Comparison of ENCODE assay signal across 10 cellular contexts in genomic region chr3:105827101-105827634, GRCh38. TPM values are rescaled to one million over a fixed set of nuclear protein-coding genes. Genes with fewer than 3 reads are reported as not detected.
DNase-seq lines count a peak whose midpoint lies in the region; ATAC-seq and TF ChIP-seq lines count a peak whose summit lies in the region.
"Had no signal": no experiment of that assay in that cellular context is flagged by ENCODE, and none has a peak within 500 bp of the region (broad histone marks: within the 10 kb centered on the region; RNA-seq: fewer than 3 reads in every experiment).

No MANE protein-coding gene starts in this region.

- H3K4me1 ChIP-seq in ACC112 (ENCODE audit: control insufficient read depth, insufficient read depth, low read length, unreplicated experiment) = peaks cover 58% of the 10 kb centered on the region

- peak overlapping the region; percentile 92 for H3K27ac ChIP-seq in ACC112 (ENCODE audit: low read depth, low read length)

- H3K27me3 Mint-ChIP-seq in dendritic cell treated with granulocyte-macrophage colony-stimulating factor and Interleukin-4, amounts not matched to agents 40 ng/mL and 50 ng/mL, for 4 days = no peaks in the 10 kb centered on the region
- no peaks in the 10 kb centered on the region for H3K27me3 Mint-ChIP-seq in chondrocyte (ENCODE audit: low read depth)
- H3K27me3 Mint-ChIP-seq: brain had no signal

- peaks cover 4% of the 10 kb centered on the region for H3K79me2 ChIP-seq in ACC112 (ENCODE audit: control insufficient read depth, insufficient read depth, low read length, unreplicated experiment)

- no peak for TF ChIP-seq CTCF in chondrocyte (IDR thresholded peaks at IDR 0.05)

- no peaks in the 10 kb centered on the region for H3K27me3 ChIP-seq in ACC112 (ENCODE audit: insufficient read depth, low read length)

- H2AFZ ChIP-seq in ACC112 (ENCODE audit: low read length, unreplicated experiment) = no peak overlapping the region

- DNase-seq in chondrocyte (ENCODE audit: low spot score) (no peak), hepatic stellate cell (ENCODE audit: low spot score) (no peak)
- no peak for DNase-seq in stimulated activated CD4-positive, alpha-beta T cell treated with anti-CD3 and anti-CD28 coated beads, Interleukin-1b, Interleukin-23, amount 100 ng/mL, for 48 hours
- DNase-seq: NCI-H774 had no signal

- H3K27ac Mint-ChIP-seq in dendritic cell treated with granulocyte-macrophage colony-stimulating factor and Interleukin-4, amounts not matched to agents 40 ng/mL and 50 ng/mL, for 4 days = peak overlapping the region; percentile 50
- no peak overlapping the region for H3K27ac Mint-ChIP-seq in chondrocyte (ENCODE audit: unreplicated experiment)

- no peaks in the 10 kb centered on the region for H3K9me3 Mint-ChIP-seq in dendritic cell treated with granulocyte-macrophage colony-stimulating factor and Interleukin-4, amounts not matched to agents 40 ng/mL and 50 ng/mL, for 4 days
- peaks cover 3% of the 10 kb centered on the region for H3K9me3 Mint-ChIP-seq in chondrocyte (ENCODE audit: low read depth)
- H3K9me3 Mint-ChIP-seq: brain had no signal

- no peak overlapping the region for H3K4me3 Mint-ChIP-seq in dendritic cell treated with granulocyte-macrophage colony-stimulating factor and Interleukin-4, amounts not matched to agents 40 ng/mL and 50 ng/mL, for 4 days
- no peak overlapping the region for H3K4me3 Mint-ChIP-seq in chondrocyte (ENCODE audit: unreplicated experiment)

- H3K36me3 Mint-ChIP-seq in dendritic cell treated with granulocyte-macrophage colony-stimulating factor and Interleukin-4, amounts not matched to agents 40 ng/mL and 50 ng/mL, for 4 days (ENCODE audit: low read depth) = peaks cover 34% of the 10 kb centered on the region
- peaks cover 3% of the 10 kb centered on the region for H3K36me3 Mint-ChIP-seq in chondrocyte (ENCODE audit: low read depth)

- intact Hi-C loops in dendritic cell treated with granulocyte-macrophage colony-stimulating factor and Interleukin-4, amounts not matched to agents 40 ng/mL and 50 ng/mL, for 4 days (cut with micrococcal nuclease) = no loop called here

- ATAC-seq in GM18909 (IDR thresholded peaks at IDR 0.05; ENCODE audit: poor library complexity, unreplicated experiment) = peak; percentile 42
- ATAC-seq in HG03196 (IDR thresholded peaks at IDR 0.05; ENCODE audit: unreplicated experiment) = peak; percentile 63
- no peak for ATAC-seq in GM21619 (IDR thresholded peaks at IDR 0.05; ENCODE audit: unreplicated experiment)

- H3K36me3 ChIP-seq in ACC112 (ENCODE audit: insufficient read depth, low read length) = peaks cover 10% of the 10 kb centered on the region

- H3K4me3 ChIP-seq in ACC112 (ENCODE audit: low read depth, low read length) = 0 out of 2 replicates have a peak overlapping the region, but pooled peaks have one; percentile 2

- H3K4me1 Mint-ChIP-seq in dendritic cell treated with granulocyte-macrophage colony-stimulating factor and Interleukin-4, amounts not matched to agents 40 ng/mL and 50 ng/mL, for 4 days (ENCODE audit: low read depth) = peaks cover 25% of the 10 kb centered on the region
- H3K4me1 Mint-ChIP-seq in chondrocyte (ENCODE audit: low read depth) = peaks cover 39% of the 10 kb centered on the region

RNA-seq across cellular contexts. Expression of gene CBLB, which starts 41.6 kb away (rescaled TPM):
- total RNA-seq in chondrocyte = 25.0 to 28.0 TPM (median 26.9 TPM) in 3 replicates
